ENCODE assay signal across 18 cellular contexts in genomic region chr3:3447671-3448070, GRCh38.
DNase-seq lines count a peak whose midpoint lies in the region; ATAC-seq, FAIRE-seq and TF ChIP-seq lines count a peak whose summit lies in the region.
"Had no signal": no experiment of that assay in that cellular context is flagged by ENCODE, and none has a peak within 500 bp of the region (broad histone marks: within the 10 kb centered on the region; RNA-seq: fewer than 3 reads in every experiment).

No MANE protein-coding gene starts in this region.

- TF ChIP-seq EP300 in upper lobe of left lung (IDR thresholded peaks at IDR 0.05), result no peak

- H3K36me3 ChIP-seq in Caco-2 (ENCODE audit: control insufficient read depth, insufficient read depth, low read length) (no peaks in the 10 kb centered on the region), bronchial epithelial cell (ENCODE audit: control insufficient read depth, insufficient read depth, low read length) (no peaks in the 10 kb centered on the region), upper lobe of left lung (no peaks in the 10 kb centered on the region), gastrocnemius medialis (no peaks in the 10 kb centered on the region)
- H3K36me3 ChIP-seq: BLaER1 had no signal

- H3K36me3 Mint-ChIP-seq in Caco-2 (ENCODE audit: insufficient read depth, unreplicated experiment), result no peaks in the 10 kb centered on the region
- H3K36me3 Mint-ChIP-seq: CD14-positive monocyte; CD4-positive, alpha-beta memory T cell had no signal

- H3K9me3 Mint-ChIP-seq in Caco-2 (ENCODE audit: unreplicated experiment), result peaks cover 14% of the 10 kb centered on the region

- H3K27ac ChIP-seq in upper lobe of left lung (no peak overlapping the region), gastrocnemius medialis (no peak overlapping the region)
- H3K27ac ChIP-seq: BLaER1 had no signal

- H3K27ac Mint-ChIP-seq in Caco-2 (ENCODE audit: unreplicated experiment), result peak overlapping the region; percentile 61
- H3K27ac Mint-ChIP-seq: CD14-positive monocyte; CD4-positive, alpha-beta memory T cell had no signal

- DNase-seq in Caco-2 (peak in 1 of 2 experiments; percentile 21), bronchial epithelial cell (ENCODE audit: low read depth) (peak; percentile 20), iris pigment epithelial cell (ENCODE audit: low read depth) (peak; percentile 1), retinal pigment epithelial cell (ENCODE audit: low read depth) (peak; percentile 9), NCI-H69 (lab: John Stamatoyannopoulos, UW) (no peak), upper lobe of left lung (no peak), gastrocnemius medialis (no peak)
- DNase-seq: 8988T; Calu3; CD4-positive, alpha-beta memory T cell; DMS79 treated with DMSO at 0.1 percent for 48 hours; GF-D8; GOT3; H7 had no signal

- intact Hi-C loops in Caco-2 (cut with micrococcal nuclease; ENCODE audit: unreplicated experiment) (no loop called here), gastrocnemius medialis (cut with DNase I; ENCODE audit: low total_unique reads) (no loop called here)

- WGBS in upper lobe of left lung, 2 donors, result 87 to 88% methylated on average over 2 of the region's 2 CpGs

- H3K4me3 ChIP-seq in Caco-2 (ENCODE audit: low read depth, low read length) (no peak overlapping the region), bronchial epithelial cell (ENCODE audit: low read depth, low read length) (no peak overlapping the region), retinal pigment epithelial cell (ENCODE audit: low read length) (no peak overlapping the region), upper lobe of left lung (no peak overlapping the region), gastrocnemius medialis (no peak overlapping the region)
- H3K4me3 ChIP-seq: BLaER1 had no signal

- POLR2A ChIA-PET in Caco-2 (lab: Charles Lee), result no interaction called here

- ATAC-seq in upper lobe of left lung (ENCODE audit: low FRiP score in 2 of 2) (no peak), gastrocnemius medialis (no peak)
- ATAC-seq: HCT116, HepG2 had no signal

- H3K4me3 Mint-ChIP-seq in Caco-2 (ENCODE audit: unreplicated experiment), result peak overlapping the region; percentile 49
- H3K4me3 Mint-ChIP-seq: CD14-positive monocyte; CD4-positive, alpha-beta memory T cell had no signal

- BruUV-seq in Caco-2 (replicated peaks; lab: Mats Ljungman, UMichigan), result no TSS peak

- no peak for FAIRE-seq in bronchial epithelial cell (lab: Jason Lieb, UNC)
- FAIRE-seq: HepG2 had no signal

- no peak for TF ChIP-seq CTCF in Caco-2 (IDR thresholded peaks at IDR 0.05; ENCODE audit: insufficient read depth in 1 of 2, low read depth in 1 of 2, low read length in 1 of 2, severe bottlenecking in 1 of 2, unreplicated experiment in 1 of 2)
- no peak for TF ChIP-seq CTCF in bronchial epithelial cell (IDR thresholded peaks at IDR 0.05; ENCODE audit: insufficient read depth, low read length, severe bottlenecking)
- no peak for TF ChIP-seq CTCF in retinal pigment epithelial cell (conservative IDR thresholded peaks at IDR 0.05; ENCODE audit: low read depth, low read length)
- no peak for TF ChIP-seq CTCF in upper lobe of left lung (IDR thresholded peaks at IDR 0.05)
- no peak for TF ChIP-seq CTCF in gastrocnemius medialis (IDR thresholded peaks at IDR 0.05 in 4 of 5, conservative IDR thresholded peaks at IDR 0.05 in 1 of 5)

- H3K4me1 ChIP-seq in Caco-2 (peaks cover 16% of the 10 kb centered on the region), upper lobe of left lung (no peaks in the 10 kb centered on the region), gastrocnemius medialis (no peaks in the 10 kb centered on the region)
- H3K4me1 ChIP-seq: BLaER1 had no signal

- H3K9me3 ChIP-seq in Caco-2, result peaks cover 3% of the 10 kb centered on the region; the same call in 1 of the 2 replicates
- no peaks in the 10 kb centered on the region for H3K9me3 ChIP-seq in upper lobe of left lung
- no peaks in the 10 kb centered on the region for H3K9me3 ChIP-seq in gastrocnemius medialis
- H3K9me3 ChIP-seq: BLaER1 had no signal

- CTCF ChIA-PET in Caco-2 (lab: Charles Lee), result no interaction called here

- no peak for TF ChIP-seq POLR2A in upper lobe of left lung (IDR thresholded peaks at IDR 0.05)
- TF ChIP-seq POLR2A in gastrocnemius medialis (IDR thresholded peaks at IDR 0.05), result no peak

- H3K4me1 Mint-ChIP-seq in Caco-2 (ENCODE audit: low read depth, unreplicated experiment), result peaks cover 20% of the 10 kb centered on the region
- H3K4me1 Mint-ChIP-seq: CD14-positive monocyte; CD4-positive, alpha-beta memory T cell had no signal

- H3K27me3 Mint-ChIP-seq in Caco-2 (ENCODE audit: insufficient read depth, unreplicated experiment), result no peaks in the 10 kb centered on the region
- H3K27me3 Mint-ChIP-seq: CD4-positive, alpha-beta memory T cell had no signal

- in situ Hi-C loops in gastrocnemius medialis (cut with MboI; ENCODE audit: low sequenced_read_pairs in 4 of 4), result no loop called here

- H3K27me3 ChIP-seq in Caco-2 (replicated peaks; ENCODE audit: control insufficient read depth, insufficient read depth, low read length) (no peaks in the 10 kb centered on the region), bronchial epithelial cell (ENCODE audit: control insufficient read depth, insufficient read depth, low read length) (no peaks in the 10 kb centered on the region), upper lobe of left lung (no peaks in the 10 kb centered on the region), gastrocnemius medialis (no peaks in the 10 kb centered on the region)
- H3K27me3 ChIP-seq: BLaER1 had no signal

Comparison
In these comparisons a context has a peak if more than half of its experiments do, and no peak if none do; other contexts are left out.
1. DNase-seq: peak in bronchial epithelial cell (single experiment), iris pigment epithelial cell (single experiment) and retinal pigment epithelial cell (single experiment); none in NCI-H69 (single experiment), upper lobe of left lung (0 of 2) and gastrocnemius medialis (0 of 2).